In the genomic region with DNA sequence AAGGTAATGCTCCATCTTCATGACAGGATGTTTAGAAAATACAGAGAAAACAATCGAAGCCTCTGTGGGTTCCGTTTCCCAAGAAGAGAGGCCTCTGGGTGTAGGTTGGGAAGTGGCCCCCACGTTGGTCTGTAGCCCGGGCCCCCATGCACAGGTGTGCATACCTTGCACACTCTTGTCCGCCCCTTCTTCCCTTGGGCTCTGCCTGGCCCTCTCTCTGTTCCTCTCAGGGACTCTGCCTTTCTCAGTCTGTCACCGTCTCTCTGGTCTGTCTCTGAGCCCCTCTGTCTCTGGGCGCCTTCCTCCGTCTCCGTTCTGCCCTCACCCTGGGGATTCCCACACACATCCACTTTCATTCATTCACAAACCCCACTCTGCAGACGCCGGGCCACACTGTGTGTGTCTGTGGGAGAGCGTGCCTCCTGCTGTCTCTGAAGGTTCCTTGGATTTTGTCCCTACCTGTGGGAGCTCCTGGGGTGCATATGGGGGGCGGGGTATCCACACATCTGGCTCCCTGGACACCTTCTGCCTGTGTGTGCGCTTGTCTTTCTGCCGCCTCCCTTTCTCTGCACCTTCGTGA, we compare ENCODE assay signal across 1 cellular context.
TF ChIP-seq lines count a peak whose summit lies in the region.

No MANE protein-coding gene starts in this region.

TF ChIP-seq in H1, 55 proteins besides CTCF, POLR2A, EP300 and RAD21:
- TF ChIP-seq CBX8 (IDR thresholded peaks at IDR 0.05; ENCODE audit: borderline replicate concordance, low read depth, low read length) (no peak), SRF (IDR thresholded peaks at IDR 0.05; ENCODE audit: low read depth, low read length) (no peak), SIRT6 (IDR thresholded peaks at IDR 0.05; ENCODE audit: low read length) (no peak), BCL11A (IDR thresholded peaks at IDR 0.05; ENCODE audit: low read depth in 2 of 2, low read length in 2 of 2) (no peak), HDAC2 (IDR thresholded peaks at IDR 0.05; ENCODE audit: borderline replicate concordance in 1 of 2, low read depth in 2 of 2, low read length in 2 of 2) (no peak), MAFK (IDR thresholded peaks at IDR 0.05; ENCODE audit: low read depth, low read length) (no peak), SAP30 (IDR thresholded peaks at IDR 0.05; ENCODE audit: insufficient read depth, insufficient replicate concordance, low read length) (no peak), BRCA1 (IDR thresholded peaks at IDR 0.05; ENCODE audit: low read depth, low read length) (no peak), TAF1 (IDR thresholded peaks at IDR 0.05; ENCODE audit: low read depth, low read length) (no peak)
